In genomic region chr14:77024171-77024627, GRCh38 we compare ENCODE assay signal across 8 cellular contexts. TPM values are rescaled to one million over a fixed set of nuclear protein-coding genes. Genes with fewer than 3 reads are reported as not detected.
DNase-seq lines count a peak whose midpoint lies in the region; ATAC-seq and TF ChIP-seq lines count a peak whose summit lies in the region.

No MANE protein-coding gene starts in this region.

- peaks cover 37 to 74% (median 38%) of the 10 kb centered on the region in 3 donors for H3K4me1 ChIP-seq in esophagus squamous epithelium
- peaks cover 50% of the 10 kb centered on the region for H3K4me1 ChIP-seq in neural progenitor cell
- no peaks in the 10 kb centered on the region for H3K4me1 ChIP-seq in urinary bladder (ENCODE audit: insufficient read depth)

- H3K4me3 ChIP-seq in BJ (ENCODE audit: low read depth, low read length) = peak overlapping the region; percentile 73
- peak overlapping the region; percentile 3 to 93 (median 80) for H3K4me3 ChIP-seq in esophagus squamous epithelium
- H3K4me3 ChIP-seq in neural progenitor cell = peak overlapping the region; percentile 28
- H3K4me3 ChIP-seq in urinary bladder (ENCODE audit: low read depth, low read length) = peak overlapping the region; percentile 1

- H3K79me2 ChIP-seq in neural progenitor cell (ENCODE audit: low read depth) = peaks cover 26% of the 10 kb centered on the region

- H3K36me3 ChIP-seq in BJ (ENCODE audit: control insufficient read depth, insufficient read depth, low read length) = peaks cover 15% of the 10 kb centered on the region
- peaks cover 0 to 9% (median 5%) of the 10 kb centered on the region in 3 donors for H3K36me3 ChIP-seq in esophagus squamous epithelium
- no peaks in the 10 kb centered on the region for H3K36me3 ChIP-seq in neural progenitor cell
- no peaks in the 10 kb centered on the region for H3K36me3 ChIP-seq in urinary bladder (ENCODE audit: insufficient read depth)

- intact Hi-C loops in esophagus squamous epithelium (cut with DNase I) = no loop called here

- H3K27me3 ChIP-seq in BJ (ENCODE audit: control insufficient read depth, insufficient read depth, low read length) = no peaks in the 10 kb centered on the region
- H3K27me3 ChIP-seq in esophagus squamous epithelium = no peaks in the 10 kb centered on the region
- H3K27me3 ChIP-seq in neural progenitor cell = peaks cover 33% of the 10 kb centered on the region

- H3K9me3 ChIP-seq in esophagus squamous epithelium (no peaks in the 10 kb centered on the region), neural progenitor cell (ENCODE audit: low read depth) (no peaks in the 10 kb centered on the region)

- peak overlapping the region; percentile 83 for H3K4me3 Mint-ChIP-seq in neural progenitor cell

- peak overlapping the region; percentile 38 for H3K27ac Mint-ChIP-seq in neural progenitor cell

- H3K4me1 Mint-ChIP-seq in neural progenitor cell = peaks cover 45% of the 10 kb centered on the region

- peak overlapping the region; percentile 95 for H3K4me2 ChIP-seq in neural progenitor cell

- TF ChIP-seq POLR2A in esophagus squamous epithelium (IDR thresholded peaks at IDR 0.05) = no peak

- H2AFZ ChIP-seq in neural progenitor cell (replicated peaks) = no peak overlapping the region

- POLR2A ChIA-PET in BJ (lab: Charles Lee) = interaction anchor here (1.3 kb wide), 1 partner anchor 104 kb away, joined by 3 read pairs; no protein-coding TSS in a partner anchor

- no peaks in the 10 kb centered on the region for H3K9me3 Mint-ChIP-seq in neural progenitor cell

- no peak for ATAC-seq in GM21737 (IDR thresholded peaks at IDR 0.05; ENCODE audit: unreplicated experiment)

- H3K9ac ChIP-seq in neural progenitor cell = no peak overlapping the region

- H3F3A ChIP-seq in neural progenitor cell (ENCODE audit: low read depth) = peaks cover 39% of the 10 kb centered on the region

- TF ChIP-seq CTCF in BJ (IDR thresholded peaks at IDR 0.05; ENCODE audit: insufficient read depth, low read depth, low read length) = no peak
- TF ChIP-seq CTCF in esophagus squamous epithelium (IDR thresholded peaks at IDR 0.05) = no peak
- TF ChIP-seq CTCF in neural progenitor cell (IDR thresholded peaks at IDR 0.05) = no peak

- peaks cover 5% of the 10 kb centered on the region for H3K27me3 Mint-ChIP-seq in neural progenitor cell (ENCODE audit: insufficient read depth, low read depth)

- H3K36me3 Mint-ChIP-seq in neural progenitor cell = peaks cover 2% of the 10 kb centered on the region

- 21 to 24% methylated on average over 9 to 11 of the region's 14 CpGs for WGBS in esophagus squamous epithelium, 2 donors
- 24% methylated on average over 14 of the region's 14 CpGs for WGBS in urinary bladder

- H3K27ac ChIP-seq in esophagus squamous epithelium = peak overlapping the region; percentile 87 to 100 (median 99)
- H3K27ac ChIP-seq in neural progenitor cell = no peak overlapping the region
- H3K27ac ChIP-seq in urinary bladder (ENCODE audit: low read depth) = no peak overlapping the region

- DNase-seq in BJ (ENCODE audit: low read depth) (no peak), NCI-H1436 treated with DMSO at 0.1 percent for 48 hours (lab: John Stamatoyannopoulos, UW) (peak; percentile 24), activated T-cell treated with anti-CD3 and anti-CD28 coated beads for 24 hours (ENCODE audit: low read depth) (peak; percentile 65), esophagus squamous epithelium (lab: John Stamatoyannopoulos, UW) (no peak), neural progenitor cell (ENCODE audit: low spot score) (peak; percentile 88), EL (no peak)

- CTCF ChIA-PET in BJ (lab: Yijun Ruan, JAX) = interaction anchor here (0.6 to 9.3 kb wide), 17 partner anchors 10 to 148 kb away, joined by 3 to 95 read pairs (median 5); no protein-coding TSS in a partner anchor

- peaks cover 26% of the 10 kb centered on the region for H4K20me1 ChIP-seq in neural progenitor cell (ENCODE audit: low read depth)

RNA-seq across cellular contexts. Expression of gene IRF2BPL, which starts 4.3 kb away (rescaled TPM):
- polyA plus RNA-seq in BJ (2011; rRNA removed) (11.3 and 17.6 TPM in 2 replicates), urinary bladder (65.3 TPM)
- 11.8 and 15.8 TPM in 2 replicates for polyA minus RNA-seq in BJ (2011; rRNA and poly(A)+ RNA removed)
- total RNA-seq in esophagus squamous epithelium (10 to 100 TPM; 15.8 to 28.8 (median 24.0) TPM), neural progenitor cell (ENCODE audit: low replicate concordance) (4.8 and 14.9 TPM in 2 replicates), urinary bladder (26.4 TPM)

Comparison
In these comparisons a context has a peak if more than half of its experiments do, and no peak if none do; other contexts are left out.
1. DNase-seq: peak in NCI-H1436 treated with DMSO at 0.1 percent for 48 hours (single experiment), activated T-cell treated with anti-CD3 and anti-CD28 coated beads for 24 hours (single experiment) and neural progenitor cell (single experiment); none in BJ (single experiment), esophagus squamous epithelium (single experiment) and EL (single experiment).
2. H3K4me3 ChIP-seq: peak in every context shown above with its lines; median percentile 80 in esophagus squamous epithelium; 73 in BJ; 28 in neural progenitor cell; 1 in urinary bladder.
3. H3K27ac ChIP-seq: peak in esophagus squamous epithelium (4 of 4); none in neural progenitor cell (single experiment) and urinary bladder (single experiment).